Comparison of ENCODE assay signal across 16 cellular contexts in the genomic region with DNA sequence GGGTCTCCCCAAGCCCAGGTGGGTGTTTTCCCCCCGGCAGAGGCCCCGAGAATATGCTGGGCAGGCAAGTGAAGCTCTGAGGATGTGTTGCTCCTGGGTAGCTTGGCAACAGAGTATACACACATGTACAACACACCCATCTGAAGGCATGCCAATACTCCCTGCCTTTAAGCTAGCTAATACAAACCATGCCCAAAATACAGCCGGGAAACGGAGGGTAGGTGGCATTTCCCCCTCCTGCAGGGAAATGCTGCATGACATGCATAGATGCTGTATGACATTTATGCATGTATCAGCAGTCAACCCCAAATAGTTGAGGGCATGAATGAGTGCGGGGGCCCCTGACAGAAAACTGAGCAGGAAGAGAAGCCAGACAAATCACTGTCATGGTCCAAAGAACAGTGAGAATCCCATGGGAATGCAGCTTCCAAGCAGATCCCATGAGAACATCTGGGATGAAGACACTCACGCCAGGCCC.
DNase-seq lines count a peak whose midpoint lies in the region; ATAC-seq, FAIRE-seq and TF ChIP-seq lines count a peak whose summit lies in the region.
"Had no signal": no experiment of that assay in that cellular context is flagged by ENCODE, and none has a peak within 500 bp of the region (broad histone marks: within the 10 kb centered on the region; RNA-seq: fewer than 3 reads in every experiment).

No MANE protein-coding gene starts in this region.

- H3K4me3 Mint-ChIP-seq in activated T-helper 1 cell treated with anti-CD3 and anti-CD28 coated beads, Interleukin-12 subunit alpha, Interleukin-12 subunit beta, Interleukin-2, Interleukin-4 antibody, amounts not matched to agents 30 ng/mL and 10 ng/mL and 1 ng/mL, durations not matched to agents 14 hours and 24 hours and 36 hours = no peak overlapping the region
- no peak overlapping the region for H3K4me3 Mint-ChIP-seq in glutamatergic neuron (ENCODE audit: unreplicated experiment)
- H3K4me3 Mint-ChIP-seq: T-helper 2 cell treated with Interferon-gamma antibody and Interleukin-4, amounts not matched to agents 5 μg/mL and 100 μg/mL, for 36 hours had no signal

- 84 to 88% methylated on average over 6 of the region's 6 CpGs for WGBS in pancreas, 2 donors

- H3K27me3 ChIP-seq in pancreas = no peaks in the 10 kb centered on the region

- peak; percentile 78 for ATAC-seq in Right ventricle myocardium inferior
- ATAC-seq in left cardiac atrium = peak; percentile 69 to 93
- peak in 3 of 4 donors; percentile 11 to 55 (median 47) for ATAC-seq in pancreas

- no peak for FAIRE-seq in pancreas (lab: Jason Lieb, UNC)
- FAIRE-seq: RCC 7860 had no signal

- no peaks in the 10 kb centered on the region for H3K9me3 Mint-ChIP-seq in activated T-helper 1 cell treated with anti-CD3 and anti-CD28 coated beads, Interleukin-12 subunit alpha, Interleukin-12 subunit beta, Interleukin-2, Interleukin-4 antibody, amounts not matched to agents 30 ng/mL and 10 ng/mL and 1 ng/mL, durations not matched to agents 14 hours and 24 hours and 36 hours
- peaks cover 2% of the 10 kb centered on the region for H3K9me3 Mint-ChIP-seq in glutamatergic neuron (ENCODE audit: unreplicated experiment)
- H3K9me3 Mint-ChIP-seq: activated T-helper 2 cell treated with anti-CD3 and anti-CD28 coated beads, Interferon-gamma antibody, Interleukin-2, Interleukin-4, amounts not matched to agents 10 μg/mL and 5 μg/mL and 100 μg/mL, durations not matched to agents 14 hours and 24 hours and 36 hours; T-helper 2 cell treated with Interferon-gamma antibody and Interleukin-4, amounts not matched to agents 5 μg/mL and 100 μg/mL, for 36 hours had no signal

- no peaks in the 10 kb centered on the region for H3K36me3 ChIP-seq in pancreas

- H3K4me3 ChIP-seq in pancreas = no peak overlapping the region

- H3K27ac ChIP-seq in pancreas = no peak overlapping the region
- H3K27ac ChIP-seq: KMS-11 had no signal

- H3K27ac Mint-ChIP-seq in activated T-helper 1 cell treated with anti-CD3 and anti-CD28 coated beads, Interleukin-12 subunit alpha, Interleukin-12 subunit beta, Interleukin-2, Interleukin-4 antibody, amounts not matched to agents 30 ng/mL and 10 ng/mL and 1 ng/mL, durations not matched to agents 14 hours and 24 hours and 36 hours = no peak overlapping the region
- H3K27ac Mint-ChIP-seq in glutamatergic neuron (ENCODE audit: unreplicated experiment) = no peak overlapping the region
- H3K27ac Mint-ChIP-seq: activated T-helper 2 cell treated with anti-CD3 and anti-CD28 coated beads, Interferon-gamma antibody, Interleukin-2, Interleukin-4, amounts not matched to agents 10 μg/mL and 5 μg/mL and 100 μg/mL, durations not matched to agents 14 hours and 24 hours and 36 hours; T-helper 2 cell treated with Interferon-gamma antibody and Interleukin-4, amounts not matched to agents 5 μg/mL and 100 μg/mL, for 36 hours had no signal

- H3K36me3 Mint-ChIP-seq in activated T-helper 1 cell treated with anti-CD3 and anti-CD28 coated beads, Interleukin-12 subunit alpha, Interleukin-12 subunit beta, Interleukin-2, Interleukin-4 antibody, amounts not matched to agents 30 ng/mL and 10 ng/mL and 1 ng/mL, durations not matched to agents 14 hours and 24 hours and 36 hours (ENCODE audit: low read depth) = no peaks in the 10 kb centered on the region
- H3K36me3 Mint-ChIP-seq in glutamatergic neuron (ENCODE audit: unreplicated experiment) = peaks cover 4% of the 10 kb centered on the region

- peaks cover 0 to 12% (median 5%) of the 10 kb centered on the region in 3 donors for H3K4me1 ChIP-seq in pancreas

- intact Hi-C loops in Right ventricle myocardium inferior (cut with DNase I) (loop anchor here (10.0 kb wide), 1 partner anchor 311 kb away; no protein-coding TSS in a partner anchor), cardiac septum (cut with DNase I) (no loop called here), left cardiac atrium (cut with DNase I) (no loop called here), pancreas (cut with DNase I) (no loop called here)
- intact Hi-C loops in activated T-helper 1 cell treated with anti-CD3 and anti-CD28 coated beads, Interleukin-12 subunit alpha, Interleukin-12 subunit beta, Interleukin-2, Interleukin-4 antibody, amounts not matched to agents 30 ng/mL and 10 ng/mL and 1 ng/mL, durations not matched to agents 14 hours and 24 hours and 36 hours (cut with micrococcal nuclease) = no loop called here

- TF ChIP-seq CTCF in pancreas (IDR thresholded peaks at IDR 0.05) = no peak
- TF ChIP-seq CTCF in glutamatergic neuron (IDR thresholded peaks at IDR 0.05; ENCODE audit: partially characterized antibody, unreplicated experiment) = no peak

- DNase-seq in Right ventricle myocardium inferior (ENCODE audit: missing footprints) (no peak), cardiac septum (ENCODE audit: low spot score) (no peak), left cardiac atrium (peak; percentile 47), pancreas (no peak), glutamatergic neuron (no peak), HK-2 (ENCODE audit: unreplicated experiment) (no peak)
- no peak for DNase-seq in activated T-helper 1 cell treated with anti-CD3 and anti-CD28 coated beads, Interleukin-12 subunit alpha, Interleukin-12 subunit beta, Interleukin-2, Interleukin-4 antibody, amounts not matched to agents 30 ng/mL and 10 ng/mL and 1 ng/mL, durations not matched to agents 14 hours and 24 hours and 36 hours (ENCODE audit: low spot score)
- DNase-seq in activated CD4-positive, alpha-beta T cell treated with anti-CD3 and anti-CD28 coated beads for 48 hours = no peak
- DNase-seq: activated CD4-positive, alpha-beta T cell treated with anti-CD3 and anti-CD28 coated beads, Interleukin-2, amount 50 U/mL, for 4 hours; Caco-2; NCI-H146; NCI-H69 had no signal

- no peaks in the 10 kb centered on the region for H3K4me1 Mint-ChIP-seq in activated T-helper 1 cell treated with anti-CD3 and anti-CD28 coated beads, Interleukin-12 subunit alpha, Interleukin-12 subunit beta, Interleukin-2, Interleukin-4 antibody, amounts not matched to agents 30 ng/mL and 10 ng/mL and 1 ng/mL, durations not matched to agents 14 hours and 24 hours and 36 hours (ENCODE audit: low read depth)
- peaks cover 16% of the 10 kb centered on the region for H3K4me1 Mint-ChIP-seq in glutamatergic neuron (ENCODE audit: low read depth, unreplicated experiment)

- no peaks in the 10 kb centered on the region for H3K9me3 ChIP-seq in pancreas
- H3K9me3 ChIP-seq: Caco-2 had no signal

- H3K27me3 Mint-ChIP-seq in activated T-helper 1 cell treated with anti-CD3 and anti-CD28 coated beads, Interleukin-12 subunit alpha, Interleukin-12 subunit beta, Interleukin-2, Interleukin-4 antibody, amounts not matched to agents 30 ng/mL and 10 ng/mL and 1 ng/mL, durations not matched to agents 14 hours and 24 hours and 36 hours (ENCODE audit: insufficient read depth) = no peaks in the 10 kb centered on the region
- peaks cover 2% of the 10 kb centered on the region for H3K27me3 Mint-ChIP-seq in glutamatergic neuron (ENCODE audit: unreplicated experiment)
